Comparison of ENCODE assay signal across 8 cellular contexts in the genomic region with DNA sequence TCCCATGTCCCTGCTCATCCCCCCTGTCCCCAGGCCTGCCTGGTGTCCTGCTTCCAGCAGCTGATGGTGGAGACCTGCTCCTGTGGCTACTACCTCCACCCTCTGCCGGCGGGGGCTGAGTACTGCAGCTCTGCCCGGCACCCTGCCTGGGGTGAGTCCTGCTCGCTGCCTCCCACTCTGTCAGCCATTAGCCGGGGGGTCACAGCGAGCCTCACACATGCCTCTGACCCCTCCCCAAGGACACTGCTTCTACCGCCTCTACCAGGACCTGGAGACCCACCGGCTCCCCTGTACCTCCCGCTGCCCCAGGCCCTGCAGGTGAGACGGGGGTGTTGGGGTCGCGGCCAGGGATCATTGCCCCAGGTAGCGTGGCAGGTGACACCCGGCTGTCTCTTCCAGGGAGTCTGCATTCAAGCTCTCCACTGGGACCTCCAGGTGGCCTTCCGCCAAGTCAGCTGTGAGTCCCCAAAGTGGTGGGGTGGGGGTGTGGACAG. TPM values are rescaled to one million over a fixed set of nuclear protein-coding genes. Genes with fewer than 3 reads are reported as not detected.
DNase-seq lines count a peak whose midpoint lies in the region; ATAC-seq and TF ChIP-seq lines count a peak whose summit lies in the region.

No MANE protein-coding gene starts in this region.

- no peaks in the 10 kb centered on the region for H3K27me3 ChIP-seq in CD4-positive, alpha-beta T cell (ENCODE audit: control insufficient read depth, insufficient read depth, low read length)

- ATAC-seq in CD4-positive, alpha-beta T cell (ENCODE audit: poor library complexity) = peak; percentile 69
- peak; percentile 66 for ATAC-seq in T-helper 17 cell

- in situ Hi-C loops in astrocyte of the cerebellum (cut with HindIII; ENCODE audit: low sequenced_read_pairs) = loop anchor here (25.0 kb wide), 1 partner anchor 153 kb away; no protein-coding TSS in a partner anchor

- H3K27ac Mint-ChIP-seq in CD4-positive, alpha-beta T cell = no peak overlapping the region
- no peak overlapping the region for H3K27ac Mint-ChIP-seq in T-helper 17 cell

- no peaks in the 10 kb centered on the region for H3K36me3 Mint-ChIP-seq in CD4-positive, alpha-beta T cell (ENCODE audit: low read depth)
- H3K36me3 Mint-ChIP-seq in T-helper 17 cell (ENCODE audit: low read depth) = no peaks in the 10 kb centered on the region

- H3K9me3 Mint-ChIP-seq in CD4-positive, alpha-beta T cell = no peaks in the 10 kb centered on the region

- peak; percentile 30 to 70 (median 50) for DNase-seq in CD4-positive, alpha-beta T cell
- DNase-seq in HT-29 (ENCODE audit: low spot score) (peak; percentile 77), T-helper 17 cell (peak; percentile 30 to 68 (median 50)), astrocyte of the cerebellum (ENCODE audit: low read depth) (peak; percentile 5), islet precursor cell (peak; percentile 92), dedifferentiated amniotic fluid mesenchymal stem cell (ENCODE audit: extremely low spot score) (no peak), SHP77 treated with DMSO at 0.1 percent for 48 hours (lab: John Stamatoyannopoulos, UW) (no peak)
- peak; percentile 27 for DNase-seq in stimulated activated CD8-positive, alpha-beta memory T cell treated with anti-CD3 and anti-CD28 coated beads, Interleukin-12 subunit alpha, Interleukin-12 subunit beta, amount 100 ng/mL, for 1 hour (ENCODE audit: low read depth)

- CTCF ChIA-PET in CD4-positive, alpha-beta T cell (lab: Charles Lee) = interaction anchor here (1.1 kb wide), 2 partner anchors 16 to 168 kb away, joined by 3 to 8 read pairs; partner anchors contain the start of gene UBE2J2

- H3K4me3 ChIP-seq in astrocyte of the cerebellum (ENCODE audit: low read depth, low read length) = no peak overlapping the region

- no peak overlapping the region for H3K4me3 Mint-ChIP-seq in CD4-positive, alpha-beta T cell
- no peak overlapping the region for H3K4me3 Mint-ChIP-seq in T-helper 17 cell

- no peaks in the 10 kb centered on the region for H3K4me1 Mint-ChIP-seq in CD4-positive, alpha-beta T cell (ENCODE audit: low read depth)
- peaks cover 6% of the 10 kb centered on the region for H3K4me1 Mint-ChIP-seq in T-helper 17 cell

- no peaks in the 10 kb centered on the region for H3K27me3 Mint-ChIP-seq in CD4-positive, alpha-beta T cell
- no peaks in the 10 kb centered on the region for H3K27me3 Mint-ChIP-seq in T-helper 17 cell

- POLR2A ChIA-PET in CD4-positive, alpha-beta T cell (lab: Charles Lee) = no interaction called here

- H3K9me3 ChIP-seq in CD4-positive, alpha-beta T cell (ENCODE audit: control insufficient read depth, low read length) = no peaks in the 10 kb centered on the region
- H3K9me3 ChIP-seq in T-helper 17 cell (ENCODE audit: control insufficient read depth, low read length, poor library complexity, severe bottlenecking) = no peaks in the 10 kb centered on the region

- no peak overlapping the region for H3K27ac ChIP-seq in CD4-positive, alpha-beta T cell (ENCODE audit: low read depth, low read length)

- peak; percentile 42 for TF ChIP-seq CTCF in CD4-positive, alpha-beta T cell (IDR thresholded peaks at IDR 0.05)
- peak; percentile 65 for TF ChIP-seq CTCF in astrocyte of the cerebellum (IDR thresholded peaks at IDR 0.05; ENCODE audit: low read depth, low read length, missing control alignments)

- intact Hi-C loops in CD4-positive, alpha-beta T cell (cut with DNase I, micrococcal nuclease) = loop anchor here (2.0 to 5.0 kb wide), 3 partner anchors 167 to 308 kb away; partner anchors contain the start of gene PERM1 (in 1 of the 2)

RNA-seq across cellular contexts. Expression of gene SCNN1D, which starts 10.0 kb away (rescaled TPM):
- total RNA-seq in CD4-positive, alpha-beta T cell = 10 to 100 TPM; 12.0 to 13.3 TPM
- total RNA-seq in HT-29 (2014; rRNA removed; shearing (Covaris generic)) = 0.48 and 0.50 TPM in 2 replicates
- total RNA-seq in T-helper 17 cell = 1 to 10 TPM; 4.6 to 8.0 TPM

RNA-seq across cellular contexts. Expression of gene UBE2J2, which starts 16.6 kb away (rescaled TPM):
- total RNA-seq in CD4-positive, alpha-beta T cell = 10 to 100 TPM; 41.4 to 41.5 TPM
- total RNA-seq in HT-29 (2014; rRNA removed; shearing (Covaris generic)) = 93.1 and 94.4 TPM in 2 replicates
- total RNA-seq in T-helper 17 cell = 10 to 100 TPM; 50.6 to 57.7 TPM

RNA-seq across cellular contexts. Expression of gene ACAP3, which starts 17.4 kb away (rescaled TPM):
- 10 to 100 TPM; 45.3 to 46.4 TPM for total RNA-seq in CD4-positive, alpha-beta T cell
- 104 and 113 TPM in 2 replicates for total RNA-seq in HT-29 (2014; rRNA removed; shearing (Covaris generic))
- 10 to 100 TPM; 63.5 to 66.2 TPM for total RNA-seq in T-helper 17 cell

RNA-seq across cellular contexts. Expression of gene PUSL1, which starts 18.1 kb away (rescaled TPM):
- 10 to 100 TPM; 18.1 to 19.2 TPM for total RNA-seq in CD4-positive, alpha-beta T cell
- 152 and 157 TPM in 2 replicates for total RNA-seq in HT-29 (2014; rRNA removed; shearing (Covaris generic))
- total RNA-seq in T-helper 17 cell = 10 to 100 TPM; 10.6 to 14.9 TPM

RNA-seq across cellular contexts. Expression of gene INTS11, which starts 34.2 kb away (rescaled TPM):
- total RNA-seq in CD4-positive, alpha-beta T cell = 100 to 1,000 TPM; 130 to 137 TPM
- total RNA-seq in HT-29 (2014; rRNA removed; shearing (Covaris generic)) = 174 and 200 TPM in 2 replicates
- 100 to 1,000 TPM; 130 to 132 TPM for total RNA-seq in T-helper 17 cell

Comparison
In these comparisons a context has a peak if more than half of its experiments do, and no peak if none do; other contexts are left out.
1. DNase-seq: peak in CD4-positive, alpha-beta T cell (10 of 10), HT-29 (single experiment), T-helper 17 cell (3 of 3), astrocyte of the cerebellum (single experiment), islet precursor cell (single experiment) and stimulated activated CD8-positive, alpha-beta memory T cell treated with anti-CD3 and anti-CD28 coated beads, Interleukin-12 subunit alpha, Interleukin-12 subunit beta, amount 100 ng/mL, for 1 hour (single experiment); none in dedifferentiated amniotic fluid mesenchymal stem cell (single experiment) and SHP77 treated with DMSO at 0.1 percent for 48 hours (single experiment).